Comparison of ENCODE assay signal across 8 cellular contexts in genomic region chr19:55258476-55258827, GRCh38. TPM values are rescaled to one million over a fixed set of nuclear protein-coding genes. Genes with fewer than 3 reads are reported as not detected.
DNase-seq lines count a peak whose midpoint lies in the region; ATAC-seq and TF ChIP-seq lines count a peak whose summit lies in the region.

No MANE protein-coding gene starts in this region.

- no peaks in the 10 kb centered on the region for H3K9me3 Mint-ChIP-seq in osteocyte (ENCODE audit: unreplicated experiment)

- TF ChIP-seq CTCF in fibroblast of mammary gland (conservative IDR thresholded peaks at IDR 0.05; ENCODE audit: control insufficient read depth, insufficient read depth, low read depth, low read length) (no peak), osteocyte (IDR thresholded peaks at IDR 0.05) (no peak)

- H3K4me3 ChIP-seq in fibroblast of mammary gland (ENCODE audit: control insufficient read depth, low read depth, low read length): peak overlapping the region; percentile 79

- ATAC-seq in HG03280 (IDR thresholded peaks at IDR 0.05; ENCODE audit: unreplicated experiment): peak; percentile 2

- H3K4me3 Mint-ChIP-seq in osteocyte (ENCODE audit: unreplicated experiment): peak overlapping the region; percentile 81

- peak; percentile 84 for DNase-seq in activated effector memory CD4-positive, alpha-beta T cell treated with anti-CD3 and anti-CD28 coated beads, Interleukin-2, amount 50 U/mL, for 16 hours
- no peak for DNase-seq in activated effector memory CD4-positive, alpha-beta T cell treated with Interleukin-2 at 50 U/mL for 16 hours
- DNase-seq in activated CD4-positive, alpha-beta T cell treated with anti-CD3 and anti-CD28 coated beads, Interleukin-2, amount 50 U/mL, for 1 hour: peak; percentile 31
- DNase-seq in fibroblast of mammary gland (ENCODE audit: low read depth) (no peak), osteocyte (ENCODE audit: extremely low spot score, unreplicated experiment) (no peak), NOMO-1 treated with DMSO at 0.1 percent for 48 hours (lab: John Stamatoyannopoulos, UW; ENCODE audit: unreplicated experiment) (no peak), C1 segment of cervical spinal cord (lab: John Stamatoyannopoulos, UW) (no peak)

- H3K4me1 Mint-ChIP-seq in osteocyte (ENCODE audit: unreplicated experiment): peaks cover 47% of the 10 kb centered on the region

- H3K27me3 Mint-ChIP-seq in osteocyte (ENCODE audit: unreplicated experiment): no peaks in the 10 kb centered on the region

- peaks cover 2% of the 10 kb centered on the region for H3K36me3 Mint-ChIP-seq in osteocyte (ENCODE audit: unreplicated experiment)

- H3K27ac Mint-ChIP-seq in osteocyte (ENCODE audit: unreplicated experiment): peak overlapping the region; percentile 98

RNA-seq across cellular contexts. Expression of gene PPP6R1, which starts 0.4 kb away (rescaled TPM):
- total RNA-seq in osteocyte: 63.0 and 67.1 TPM in 2 replicates

RNA-seq across cellular contexts. Expression of gene HSPBP1, which starts 21.5 kb away (rescaled TPM):
- total RNA-seq in osteocyte: 29.8 and 33.2 TPM in 2 replicates

RNA-seq across cellular contexts. Expression of gene BRSK1, which starts 25.3 kb away (rescaled TPM):
- total RNA-seq in osteocyte: 18.0 and 23.9 TPM in 2 replicates

RNA-seq across cellular contexts. Expression of gene TMEM86B, which starts 29.9 kb away (rescaled TPM):
- total RNA-seq in osteocyte: 2.9 and 3.2 TPM in 2 replicates

RNA-seq across cellular contexts. Expression of gene PTPRH, which starts 49.2 kb away (rescaled TPM):
- 0.31 TPM in 1 of 2 replicates, not detected in the other for total RNA-seq in osteocyte

Comparison
In these comparisons a context has a peak if more than half of its experiments do, and no peak if none do; other contexts are left out.
1. DNase-seq: peak in activated effector memory CD4-positive, alpha-beta T cell treated with anti-CD3 and anti-CD28 coated beads, Interleukin-2, amount 50 U/mL, for 16 hours (single experiment) and activated CD4-positive, alpha-beta T cell treated with anti-CD3 and anti-CD28 coated beads, Interleukin-2, amount 50 U/mL, for 1 hour (single experiment); none in activated effector memory CD4-positive, alpha-beta T cell treated with Interleukin-2 at 50 U/mL for 16 hours (single experiment), fibroblast of mammary gland (single experiment), osteocyte (single experiment), NOMO-1 treated with DMSO at 0.1 percent for 48 hours (single experiment) and C1 segment of cervical spinal cord (0 of 14).